In the genomic region with DNA sequence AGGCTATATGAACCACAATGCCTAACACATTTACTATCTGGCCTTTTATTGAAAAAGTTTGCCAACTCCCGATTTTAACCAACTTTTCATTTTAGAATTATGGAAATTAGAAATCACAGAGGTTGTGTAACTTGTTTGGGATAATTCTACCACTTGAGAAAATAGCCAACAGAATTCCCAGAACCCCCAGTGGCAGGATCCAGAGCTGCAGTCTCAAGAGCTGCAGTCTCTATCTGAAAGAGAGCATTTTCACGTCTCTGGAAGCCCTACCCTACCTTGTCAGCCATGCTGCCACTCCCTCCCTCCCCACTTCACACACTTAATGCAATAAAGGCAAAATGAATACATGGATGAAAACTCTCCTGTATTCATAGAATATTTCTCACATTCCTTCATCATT, we compare ENCODE assay signal across 20 cellular contexts. TPM values are rescaled to one million over a fixed set of nuclear protein-coding genes. Genes with fewer than 3 reads are reported as not detected.
A peak's percentile ranks its signal among the peaks of the same experiment; 100 is the strongest.
DNase-seq lines count a peak whose midpoint lies in the region; ATAC-seq, FAIRE-seq and TF ChIP-seq lines count a peak whose summit lies in the region.
"Had no signal": no experiment of that assay in that cellular context is flagged by ENCODE, and none has a peak within 500 bp of the region (broad histone marks: within the 10 kb centered on the region; RNA-seq: fewer than 3 reads in every experiment).

No MANE protein-coding gene starts in this region.

- no peak for ATAC-seq in pancreas
- ATAC-seq in CD4-positive, alpha-beta T cell (ENCODE audit: poor library complexity): no peak
- ATAC-seq: activated T-cell treated with anti-CD3 and anti-CD28 coated beads, Interleukin-2, amount 50 U/mL, for 72 hours; naive thymus-derived CD4-positive, alpha-beta T cell had no signal

- no peaks in the 10 kb centered on the region for H3K27me3 Mint-ChIP-seq in CD4-positive, alpha-beta T cell
- H3K27me3 Mint-ChIP-seq: activated CD4-positive, alpha-beta T cell treated with anti-CD3 and anti-CD28 coated beads, Interleukin-2, amount 10 ng/mL, durations not matched to agents 7 days and 5 days; stimulated activated naive CD8-positive, alpha-beta T cell treated with anti-CD3 and anti-CD28 coated beads, Interleukin-15, Interleukin-2, amounts not matched to agents 100 ng/mL and 50 ng/mL, for 24 hours had no signal

- TF ChIP-seq CTCF in AG04450 (IDR thresholded peaks at IDR 0.05; ENCODE audit: low read depth, low read length) (peak; percentile 49), GM12874 (IDR thresholded peaks at IDR 0.05; ENCODE audit: insufficient read depth, low read depth, low read length) (0 out of 2 replicates have a peak, but pooled peaks have one; percentile 5), SK-N-SH (IDR thresholded peaks at IDR 0.05) (peak; percentile 39), fibroblast of the aortic adventitia (IDR thresholded peaks at IDR 0.05; ENCODE audit: insufficient read depth, low read length) (peak; percentile 43), pancreas (IDR thresholded peaks at IDR 0.05) (no peak)
- TF ChIP-seq CTCF in CD4-positive, alpha-beta T cell (IDR thresholded peaks at IDR 0.05): no peak

- no peaks in the 10 kb centered on the region for H3K9me3 Mint-ChIP-seq in CD4-positive, alpha-beta T cell
- H3K9me3 Mint-ChIP-seq: activated T-cell treated with anti-CD3 and anti-CD28 coated beads, Interleukin-2, amount 50 U/mL, for 72 hours; stimulated activated naive CD8-positive, alpha-beta T cell treated with anti-CD3 and anti-CD28 coated beads, Interleukin-15, Interleukin-2, amounts not matched to agents 100 ng/mL and 50 ng/mL, for 24 hours; T-helper 1 cell treated with Interleukin-12 subunit alpha and Interleukin-12 subunit beta and Interleukin-4 antibody, amounts not matched to agents 30 μg/mL and 1 μg/mL, for 36 hours had no signal

- no peaks in the 10 kb centered on the region for H3K9me3 ChIP-seq in AG04450 (ENCODE audit: control insufficient read depth, insufficient read depth, low read length)
- H3K9me3 ChIP-seq in SK-N-SH: no peaks in the 10 kb centered on the region
- H3K9me3 ChIP-seq in pancreas: no peaks in the 10 kb centered on the region
- no peaks in the 10 kb centered on the region for H3K9me3 ChIP-seq in CD4-positive, alpha-beta T cell (ENCODE audit: control insufficient read depth, low read length)
- H3K9me3 ChIP-seq: HAP-1 had no signal

- no peaks in the 10 kb centered on the region for H3K36me3 Mint-ChIP-seq in CD4-positive, alpha-beta T cell (ENCODE audit: low read depth)

- H3K27ac ChIP-seq in AG04450 (ENCODE audit: low read depth, low read length) (no peak overlapping the region), SK-N-SH (ENCODE audit: low read depth in 2 of 2, low read length in 1 of 2) (no peak overlapping the region), pancreas (no peak overlapping the region)
- H3K27ac ChIP-seq in CD4-positive, alpha-beta T cell (ENCODE audit: low read depth, low read length): no peak overlapping the region
- H3K27ac ChIP-seq: BLaER1 treated with 17β-estradiol and CSF1 and Interleukin-3, amounts not matched to agents 10 nM and 100 nM had no signal

- POLR2A ChIA-PET in AG04450 (lab: Yijun Ruan, JAX): no interaction called here
- POLR2A ChIA-PET in SK-N-SH (lab: Yijun Ruan, JAX): no interaction called here
- POLR2A ChIA-PET in CD4-positive, alpha-beta T cell (lab: Charles Lee): no interaction called here

- intact Hi-C loops in pancreas (cut with DNase I): no loop called here
- intact Hi-C loops in CD4-positive, alpha-beta T cell (cut with DNase I, micrococcal nuclease): no loop called here

- no peak overlapping the region for H3K4me3 Mint-ChIP-seq in CD4-positive, alpha-beta T cell
- H3K4me3 Mint-ChIP-seq: activated CD4-positive, alpha-beta T cell treated with anti-CD3 and anti-CD28 coated beads, Interleukin-2, amount 10 ng/mL, durations not matched to agents 7 days and 5 days; activated T-cell treated with anti-CD3 and anti-CD28 coated beads, Interleukin-2, amount 50 U/mL, for 72 hours; naive thymus-derived CD4-positive, alpha-beta T cell; stimulated activated naive CD8-positive, alpha-beta T cell treated with anti-CD3 and anti-CD28 coated beads, Interleukin-15, Interleukin-2, amounts not matched to agents 100 ng/mL and 50 ng/mL, for 24 hours; T-helper 1 cell treated with Interleukin-12 subunit alpha and Interleukin-12 subunit beta and Interleukin-4 antibody, amounts not matched to agents 30 μg/mL and 1 μg/mL, for 36 hours had no signal

- H3K36me3 ChIP-seq in SK-N-SH (replicated peaks in 1 of 2; ENCODE audit: control insufficient read depth in 1 of 2, insufficient read depth in 2 of 2, low read length in 1 of 2) (no peaks in the 10 kb centered on the region), pancreas (no peaks in the 10 kb centered on the region)
- H3K36me3 ChIP-seq: BLaER1 treated with 17β-estradiol and CSF1 and Interleukin-3, amounts not matched to agents 10 nM and 100 nM; HAP-1 had no signal

- H3K4me1 ChIP-seq in SK-N-SH (ENCODE audit: control insufficient read depth in 1 of 2, insufficient read depth in 2 of 2, low read depth in 1 of 2, low read length in 1 of 2) (peaks cover 0 to 9% of the 10 kb centered on the region in 2 experiments; a peak in 2 of 4 replicates), pancreas (no peaks in the 10 kb centered on the region)
- H3K4me1 ChIP-seq: BLaER1 treated with 17β-estradiol and CSF1 and Interleukin-3, amounts not matched to agents 10 nM and 100 nM; HAP-1 had no signal

- no peaks in the 10 kb centered on the region for H3K9me2 ChIP-seq in SK-N-SH

- no peaks in the 10 kb centered on the region for H3K27me3 ChIP-seq in AG04450 (ENCODE audit: control insufficient read depth, insufficient read depth, low read length)
- no peaks in the 10 kb centered on the region for H3K27me3 ChIP-seq in SK-N-SH (ENCODE audit: insufficient read depth)
- no peaks in the 10 kb centered on the region for H3K27me3 ChIP-seq in pancreas
- H3K27me3 ChIP-seq in CD4-positive, alpha-beta T cell (ENCODE audit: control insufficient read depth, insufficient read depth, low read length): no peaks in the 10 kb centered on the region
- H3K27me3 ChIP-seq: BLaER1 treated with 17β-estradiol and CSF1 and Interleukin-3, amounts not matched to agents 10 nM and 100 nM had no signal

- no peak for FAIRE-seq in pancreas (lab: Jason Lieb, UNC)

- H3K79me2 ChIP-seq in SK-N-SH (ENCODE audit: insufficient read depth): no peaks in the 10 kb centered on the region

- H3K4me1 Mint-ChIP-seq in CD4-positive, alpha-beta T cell (ENCODE audit: low read depth): peaks cover 10% of the 10 kb centered on the region

- no peak overlapping the region for H3K4me3 ChIP-seq in AG04450 (ENCODE audit: low read depth, low read length)
- H3K4me3 ChIP-seq in SK-N-SH (ENCODE audit: low read depth in 2 of 2, low read length in 1 of 2): no peak overlapping the region
- no peak overlapping the region for H3K4me3 ChIP-seq in fibroblast of the aortic adventitia (ENCODE audit: low read depth, low read length)
- H3K4me3 ChIP-seq in pancreas: no peak overlapping the region
- H3K4me3 ChIP-seq: BLaER1 treated with 17β-estradiol and CSF1 and Interleukin-3, amounts not matched to agents 10 nM and 100 nM; HAP-1 had no signal

- no peak overlapping the region for H3K4me2 ChIP-seq in SK-N-SH
- H3K4me2 ChIP-seq: BLaER1 treated with 17β-estradiol and CSF1 and Interleukin-3, amounts not matched to agents 10 nM and 100 nM had no signal

- H3F3A ChIP-seq in SK-N-SH (replicated peaks; ENCODE audit: insufficient read depth): peaks cover 5% of the 10 kb centered on the region

- CTCF ChIA-PET in AG04450 (lab: Charles Lee) (interaction anchor here (1.4 kb wide), 1 partner anchor 9 kb away, joined by 3 read pairs; no protein-coding TSS in a partner anchor), SK-N-SH (lab: Yijun Ruan, JAX) (interaction anchor here (0.9 to 1.0 kb wide), 3 partner anchors 12 to 16 kb away, joined by 3 read pairs; no protein-coding TSS in a partner anchor)
- CTCF ChIA-PET in CD4-positive, alpha-beta T cell (lab: Charles Lee): no interaction called here

- TF ChIP-seq EP300 in SK-N-SH (IDR thresholded peaks at IDR 0.05; ENCODE audit: borderline replicate concordance in 1 of 2, low read depth in 1 of 2, low read length in 1 of 2): no peak

- H3K27ac Mint-ChIP-seq in CD4-positive, alpha-beta T cell: no peak overlapping the region
- H3K27ac Mint-ChIP-seq: activated CD4-positive, alpha-beta T cell treated with anti-CD3 and anti-CD28 coated beads, Interleukin-2, amount 10 ng/mL, durations not matched to agents 7 days and 5 days; activated T-cell treated with anti-CD3 and anti-CD28 coated beads, Interleukin-2, amount 50 U/mL, for 72 hours; naive thymus-derived CD4-positive, alpha-beta T cell; stimulated activated naive CD8-positive, alpha-beta T cell treated with anti-CD3 and anti-CD28 coated beads, Interleukin-15, Interleukin-2, amounts not matched to agents 100 ng/mL and 50 ng/mL, for 24 hours; T-helper 1 cell treated with Interleukin-12 subunit alpha and Interleukin-12 subunit beta and Interleukin-4 antibody, amounts not matched to agents 30 μg/mL and 1 μg/mL, for 36 hours had no signal

- DNase-seq in AG04450 (ENCODE audit: low read depth, low spot score) (no peak), SK-N-SH (no peak), fibroblast of the aortic adventitia (ENCODE audit: low read depth) (no peak), NCI-H748 (lab: John Stamatoyannopoulos, UW; ENCODE audit: unreplicated experiment) (no peak), pancreas (no peak), NCI-H2029 treated with DMSO at 0.1 percent for 48 hours (lab: John Stamatoyannopoulos, UW) (no peak)
- no peak for DNase-seq in CD4-positive, alpha-beta T cell
- DNase-seq: activated CD4-positive, alpha-beta T cell treated with anti-CD3 and anti-CD28 coated beads, Interleukin-2, amount 10 ng/mL, durations not matched to agents 7 days and 5 days; activated T-cell treated with anti-CD3 and anti-CD28 coated beads, Interleukin-2, amount 50 U/mL, for 72 hours; amniotic stem cell; effector CD4-positive, alpha-beta T cell; naive thymus-derived CD4-positive, alpha-beta T cell; NCI-H1048 had no signal

- H4K20me1 ChIP-seq in SK-N-SH (ENCODE audit: insufficient read depth): no peaks in the 10 kb centered on the region
- H4K20me1 ChIP-seq: BLaER1 treated with 17β-estradiol and CSF1 and Interleukin-3, amounts not matched to agents 10 nM and 100 nM had no signal

- no peak overlapping the region for H3K9ac ChIP-seq in SK-N-SH
- H3K9ac ChIP-seq: BLaER1 treated with 17β-estradiol and CSF1 and Interleukin-3, amounts not matched to agents 10 nM and 100 nM had no signal

- no peak for TF ChIP-seq RAD21 in SK-N-SH (IDR thresholded peaks at IDR 0.05; ENCODE audit: low read length)

- WGBS in SK-N-SH (ENCODE audit: low lambda C conversion rate): 54% methylated on average over 2 of the region's 2 CpGs
- 80 to 85% methylated on average over 2 of the region's 2 CpGs for WGBS in pancreas, 2 donors

- H2AFZ ChIP-seq in SK-N-SH (ENCODE audit: low read depth): no peak overlapping the region

RNA-seq across cellular contexts. Expression of a gene that starts 23.4 kb away (rescaled TPM):
- polyA plus RNA-seq in AG04450 (2011; rRNA removed) (not detected in 2 replicates), SK-N-SH (2012; rRNA removed) (not detected in 2 replicates), pancreas (not detected)
- polyA minus RNA-seq in AG04450 (2011; rRNA and poly(A)+ RNA removed): not detected in 2 replicates
- polyA plus RNA-seq in SK-N-SH (2012; cell fraction: cytosol; rRNA removed): not detected in 2 replicates
- polyA plus RNA-seq in SK-N-SH (2012; cell fraction: nucleus; rRNA removed): 0.01 TPM in 1 of 2 replicates, not detected in the other
- total RNA-seq in fibroblast of the aortic adventitia (ENCODE audit: low replicate concordance) (0.25 TPM in 1 of 2 replicates, not detected in the other), pancreas (under 1 TPM in 2 of 6 donors, not detected in 4; 0.06 to 0.09 TPM)
- not detected for total RNA-seq in CD4-positive, alpha-beta T cell
- total RNA-seq: activated CD4-positive, alpha-beta T cell treated with anti-CD3 and anti-CD28 coated beads, Interleukin-2, amount 10 ng/mL, durations not matched to agents 7 days and 5 days; activated T-cell treated with anti-CD3 and anti-CD28 coated beads, Interleukin-2, amount 50 U/mL, for 72 hours; G401; naive thymus-derived CD4-positive, alpha-beta T cell; OCI-LY7 had no signal
- polyA plus RNA-seq: naive thymus-derived CD4-positive, alpha-beta T cell had no signal

Comparison
In these comparisons a context has a peak if more than half of its experiments do, and no peak if none do; other contexts are left out.
1. CTCF ChIP-seq: peak in AG04450 (single experiment), GM12874 (single experiment), SK-N-SH (single experiment) and fibroblast of the aortic adventitia (single experiment); none in pancreas (0 of 4) and CD4-positive, alpha-beta T cell (single experiment).